In the genomic region with DNA sequence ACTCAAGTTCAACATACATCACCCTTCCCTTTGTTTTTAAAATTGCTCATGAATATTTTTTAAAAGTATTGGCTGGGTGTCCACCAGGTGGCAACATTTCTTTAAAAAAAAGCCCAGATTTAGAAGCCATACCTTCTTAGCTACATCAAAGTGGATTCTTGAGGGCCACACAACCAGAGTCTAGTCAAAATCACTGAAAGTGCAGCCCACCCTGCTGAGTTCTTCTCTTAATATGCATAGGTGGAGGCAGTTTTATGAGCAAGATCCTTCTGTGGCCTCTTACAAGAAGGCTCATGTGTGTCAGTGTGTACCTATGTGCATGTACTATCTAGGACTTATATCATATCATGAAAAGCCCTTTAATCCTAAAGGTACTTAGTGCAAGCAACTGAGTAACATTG, we compare ENCODE assay signal across 9 cellular contexts. TPM values are rescaled to one million over a fixed set of nuclear protein-coding genes. Genes with fewer than 3 reads are reported as not detected.
DNase-seq lines count a peak whose midpoint lies in the region; ATAC-seq, FAIRE-seq and TF ChIP-seq lines count a peak whose summit lies in the region.
"Had no signal": no experiment of that assay in that cellular context is flagged by ENCODE, and none has a peak within 500 bp of the region (broad histone marks: within the 10 kb centered on the region; RNA-seq: fewer than 3 reads in every experiment).

No MANE protein-coding gene starts in this region.

- H3K4me1 Mint-ChIP-seq in mesothelial cell of epicardium: peaks cover 12% of the 10 kb centered on the region
- H3K4me1 Mint-ChIP-seq: central memory CD8-positive, alpha-beta T cell had no signal

- no peak for FAIRE-seq in A549 (lab: Jason Lieb, UNC)

- peak; percentile 63 to 68 for ATAC-seq in A549
- no peak for ATAC-seq in GM21390 (IDR thresholded peaks at IDR 0.05; ENCODE audit: unreplicated experiment)
- no peak for ATAC-seq in GM21529 (IDR thresholded peaks at IDR 0.05; ENCODE audit: unreplicated experiment)

- TF ChIP-seq POLR2A in A549 (IDR thresholded peaks at IDR 0.05; ENCODE audit: low read length): no peak

- peak overlapping the region; percentile 69 for H3K4me2 ChIP-seq in A549

- no peaks in the 10 kb centered on the region for H3K9me3 Mint-ChIP-seq in mesothelial cell of epicardium
- H3K9me3 Mint-ChIP-seq: central memory CD8-positive, alpha-beta T cell had no signal

- H3K27ac Mint-ChIP-seq in mesothelial cell of epicardium: no peak overlapping the region

- peak overlapping the region; percentile 77 to 88 for H3K27ac ChIP-seq in A549

- H3K4me3 Mint-ChIP-seq in mesothelial cell of epicardium: no peak overlapping the region
- H3K4me3 Mint-ChIP-seq: central memory CD8-positive, alpha-beta T cell had no signal

- H3K4me1 ChIP-seq in A549: peaks cover 26% of the 10 kb centered on the region

- TF ChIP-seq RAD21 in A549 (conservative IDR thresholded peaks at IDR 0.05 in 1 of 2, IDR thresholded peaks at IDR 0.05 in 1 of 2): peak; percentile 72 to 75

- no peaks in the 10 kb centered on the region for H3K27me3 Mint-ChIP-seq in mesothelial cell of epicardium (ENCODE audit: low read depth)

- TF ChIP-seq CTCF in A549 (IDR thresholded peaks at IDR 0.05) (peak; percentile 63), GM12872 (IDR thresholded peaks at IDR 0.05; ENCODE audit: insufficient read depth, low read depth, low read length) (peak; percentile 38; the same call in 2 of the 3 replicates), cardiac fibroblast (IDR thresholded peaks at IDR 0.05; ENCODE audit: low read depth, low read length) (peak; percentile 39), mesothelial cell of epicardium (IDR thresholded peaks at IDR 0.05; ENCODE audit: unreplicated experiment) (peak; percentile 81)

- no peaks in the 10 kb centered on the region for H3K9me3 ChIP-seq in A549

- no peak overlapping the region for H3K4me3 ChIP-seq in A549
- no peak overlapping the region for H3K4me3 ChIP-seq in cardiac fibroblast (replicated peaks in 1 of 2; ENCODE audit: low read depth in 2 of 2, low read length in 2 of 2)

- DNase-seq in A549 (ENCODE audit: low read depth in 1 of 2, low spot score in 1 of 2): peak in 1 of 2 experiments; percentile 58
- peak; percentile 72 for DNase-seq in NCI-H2227 treated with DMSO at 0.1 percent for 48 hours (lab: John Stamatoyannopoulos, UW)
- DNase-seq in cardiac fibroblast (ENCODE audit: low read depth in 2 of 2): peak; percentile 65 to 75
- DNase-seq in mesothelial cell of epicardium (ENCODE audit: low spot score in 2 of 2, unreplicated experiment in 2 of 2): no peak
- no peak for DNase-seq in cerebellum (ENCODE audit: low spot score)

- TF ChIP-seq EP300 in A549 (IDR thresholded peaks at IDR 0.05): no peak

- no peaks in the 10 kb centered on the region for H3K36me3 Mint-ChIP-seq in mesothelial cell of epicardium

- POLR2A ChIA-PET in A549 (lab: Yijun Ruan, JAX): no interaction called here

- CTCF ChIA-PET in A549 (lab: Yijun Ruan, JAX): interaction anchor here (0.7 to 10.7 kb wide), 28 partner anchors 10 to 534 kb away, joined by 3 to 177 read pairs (median 4); no protein-coding TSS in a partner anchor

TF ChIP-seq in A549, 52 proteins besides CTCF, POLR2A, EP300 and RAD21:
- TF ChIP-seq POLR2AphosphoS2 (conservative IDR thresholded peaks at IDR 0.05; ENCODE audit: low read length) (no peak), SMC3 (IDR thresholded peaks at IDR 0.05) (peak; percentile 83)
TF ChIP-seq in A549: peak in this region for 1.

RNA-seq across cellular contexts. Expression of a gene that starts 16.9 kb away (rescaled TPM):
- 104 and 132 TPM in 2 replicates for polyA plus RNA-seq in A549 (2011; rRNA removed)
- 24.7 and 29.7 TPM in 2 replicates for polyA plus RNA-seq in A549 (2012; cell fraction: cytosol; rRNA removed)
- polyA plus RNA-seq in A549 (2012; cell fraction: nucleus; rRNA removed): 9.3 and 20.2 TPM in 2 replicates
- 91.4 to 96.1 TPM (median 91.8 TPM) in 3 replicates for polyA plus RNA-seq in A549 (2017; fragmentation: RNase III; extraction: RNeasy Plus Mini Kit Qiagen cat#74134 plus additional on column Dnase treatment)
- polyA minus RNA-seq in A549 (2011; rRNA and poly(A)+ RNA removed): 55.8 and 55.9 TPM in 2 replicates
- 40.5 to 43.0 TPM (median 40.5 TPM) in 3 replicates for total RNA-seq in mesothelial cell of epicardium
- 27.4 TPM for total RNA-seq in cerebellum

Comparison
In these comparisons a context has a peak if more than half of its experiments do, and no peak if none do; other contexts are left out.
1. ATAC-seq: peak in A549 (2 of 2); none in GM21390 (single experiment) and GM21529 (single experiment).
2. DNase-seq: peak in NCI-H2227 treated with DMSO at 0.1 percent for 48 hours (single experiment) and cardiac fibroblast (2 of 2); none in mesothelial cell of epicardium (0 of 2) and cerebellum (single experiment).
3. Peak in every context shown above with its lines, with median percentiles within 50 percentile points of each other: CTCF ChIP-seq.